ENCODE assay signal across 6 cellular contexts in genomic region chr19:46766569-46767317, GRCh38. TPM values are rescaled to one million over a fixed set of nuclear protein-coding genes. Genes with fewer than 3 reads are reported as not detected.
A peak's percentile ranks its signal among the peaks of the same experiment; 100 is the strongest.
DNase-seq lines count a peak whose midpoint lies in the region; ATAC-seq and TF ChIP-seq lines count a peak whose summit lies in the region.

No MANE protein-coding gene starts in this region.

- H3K4me1 Mint-ChIP-seq in stimulated activated naive CD8-positive, alpha-beta T cell treated with anti-CD3 and anti-CD28 coated beads, Interleukin-15, amount 100 ng/mL, for 72 hours, result peaks cover 7% of the 10 kb centered on the region

- DNase-seq in HT1080 (ENCODE audit: low read depth) (peak; percentile 23), fibroblast of villous mesenchyme (ENCODE audit: low read depth) (no peak), GOT3 (lab: John Stamatoyannopoulos, UW) (no peak), ureter (ENCODE audit: low spot score) (no peak)
- DNase-seq in stimulated activated naive CD8-positive, alpha-beta T cell treated with anti-CD3 and anti-CD28 coated beads, Interleukin-15, amount 100 ng/mL, for 72 hours, result peak; percentile 66 to 67

- H3K27me3 Mint-ChIP-seq in stimulated activated naive CD8-positive, alpha-beta T cell treated with anti-CD3 and anti-CD28 coated beads, Interleukin-15, amount 100 ng/mL, for 72 hours, result no peaks in the 10 kb centered on the region

- TF ChIP-seq CTCF in WI38 (IDR thresholded peaks at IDR 0.05; ENCODE audit: low read depth, low read length) (peak; percentile 80), fibroblast of villous mesenchyme (IDR thresholded peaks at IDR 0.05; ENCODE audit: insufficient read depth, low read depth, low read length) (peak; percentile 71)

- no peak overlapping the region for H3K4me3 ChIP-seq in WI38 (ENCODE audit: low read depth, low read length)
- H3K4me3 ChIP-seq in fibroblast of villous mesenchyme (ENCODE audit: low read depth, low read length), result no peak overlapping the region

- no peak overlapping the region for H3K4me3 Mint-ChIP-seq in stimulated activated naive CD8-positive, alpha-beta T cell treated with anti-CD3 and anti-CD28 coated beads, Interleukin-15, amount 100 ng/mL, for 72 hours

- peak; percentile 90 for ATAC-seq in stimulated activated naive CD8-positive, alpha-beta T cell treated with anti-CD3 and anti-CD28 coated beads, Interleukin-15, amount 100 ng/mL, for 72 hours

- H3K27ac Mint-ChIP-seq in stimulated activated naive CD8-positive, alpha-beta T cell treated with anti-CD3 and anti-CD28 coated beads, Interleukin-15, amount 100 ng/mL, for 72 hours, result peak overlapping the region in 1 of 2 donors; percentile 1

- no peaks in the 10 kb centered on the region for H3K9me3 Mint-ChIP-seq in stimulated activated naive CD8-positive, alpha-beta T cell treated with anti-CD3 and anti-CD28 coated beads, Interleukin-15, amount 100 ng/mL, for 72 hours

RNA-seq across cellular contexts. Expression of gene STRN4, which starts 20.5 kb away (rescaled TPM):
- total RNA-seq in HT1080 (2014; rRNA removed; shearing (Covaris generic)), result 77.2 and 89.3 TPM in 2 replicates
- polyA plus RNA-seq in HT1080 (2015; cell fraction: cytosol; rRNA removed), result 78.9 and 86.9 TPM in 2 replicates
- 102 and 118 TPM in 2 replicates for polyA plus RNA-seq in HT1080 (2015; cell fraction: nucleus; rRNA removed)
- 66.5 and 75.1 TPM in 2 replicates for total RNA-seq in fibroblast of villous mesenchyme
- total RNA-seq in ureter, result 67.6 TPM

RNA-seq across cellular contexts. Expression of gene FKRP, which starts 20.9 kb away (rescaled TPM):
- total RNA-seq in HT1080 (2014; rRNA removed; shearing (Covaris generic)), result 20.2 and 21.7 TPM in 2 replicates
- polyA plus RNA-seq in HT1080 (2015; cell fraction: cytosol; rRNA removed), result 28.2 and 40.5 TPM in 2 replicates
- polyA plus RNA-seq in HT1080 (2015; cell fraction: nucleus; rRNA removed), result 65.6 and 72.0 TPM in 2 replicates
- total RNA-seq in fibroblast of villous mesenchyme, result 18.1 and 19.6 TPM in 2 replicates
- 20.6 TPM for total RNA-seq in ureter

RNA-seq across cellular contexts. Expression of gene SLC1A5, which starts 21.7 kb away (rescaled TPM):
- 215 and 227 TPM in 2 replicates for total RNA-seq in HT1080 (2014; rRNA removed; shearing (Covaris generic))
- polyA plus RNA-seq in HT1080 (2015; cell fraction: cytosol; rRNA removed), result 212 and 218 TPM in 2 replicates
- polyA plus RNA-seq in HT1080 (2015; cell fraction: nucleus; rRNA removed), result 506 and 550 TPM in 2 replicates
- 196 and 224 TPM in 2 replicates for total RNA-seq in fibroblast of villous mesenchyme
- 344 TPM for total RNA-seq in ureter

RNA-seq across cellular contexts. Expression of gene PRKD2, which starts 49.8 kb away (rescaled TPM):
- total RNA-seq in HT1080 (2014; rRNA removed; shearing (Covaris generic)), result 13.3 and 19.1 TPM in 2 replicates
- polyA plus RNA-seq in HT1080 (2015; cell fraction: cytosol; rRNA removed), result 23.0 and 29.0 TPM in 2 replicates
- polyA plus RNA-seq in HT1080 (2015; cell fraction: nucleus; rRNA removed), result 32.5 and 33.3 TPM in 2 replicates
- total RNA-seq in fibroblast of villous mesenchyme (11.7 and 12.2 TPM in 2 replicates), ureter (57.1 TPM)

Comparison
In these comparisons a context has a peak if more than half of its experiments do, and no peak if none do; other contexts are left out.
1. DNase-seq: peak in HT1080 (single experiment) and stimulated activated naive CD8-positive, alpha-beta T cell treated with anti-CD3 and anti-CD28 coated beads, Interleukin-15, amount 100 ng/mL, for 72 hours (2 of 2); none in fibroblast of villous mesenchyme (single experiment), GOT3 (single experiment) and ureter (single experiment).